Comparison of ENCODE assay signal across 14 cellular contexts in the genomic region with DNA sequence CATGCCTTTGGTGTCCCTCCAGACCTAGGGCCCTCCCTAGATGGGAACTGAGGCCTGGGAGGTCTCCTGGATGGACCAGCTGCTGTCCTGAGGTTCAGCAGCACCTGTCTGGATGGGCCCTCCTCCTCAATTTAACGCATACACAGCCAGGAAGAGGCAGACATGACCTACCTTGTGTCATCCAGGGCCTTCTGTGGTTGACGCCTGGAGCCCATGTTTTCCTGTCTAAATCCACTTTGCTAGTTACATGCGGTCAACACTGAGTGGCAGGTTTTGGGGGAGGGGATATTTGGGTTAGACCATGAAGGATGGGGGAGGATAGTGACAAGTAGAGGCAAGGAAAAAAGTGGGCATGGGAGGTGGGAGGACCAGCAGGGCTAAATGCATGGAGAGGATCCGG. TPM values are rescaled to one million over a fixed set of nuclear protein-coding genes. Genes with fewer than 3 reads are reported as not detected.
A peak's percentile ranks its signal among the peaks of the same experiment; 100 is the strongest.
DNase-seq lines count a peak whose midpoint lies in the region; ATAC-seq, FAIRE-seq and TF ChIP-seq lines count a peak whose summit lies in the region.
"Had no signal": no experiment of that assay in that cellular context is flagged by ENCODE, and none has a peak within 500 bp of the region (broad histone marks: within the 10 kb centered on the region; RNA-seq: fewer than 3 reads in every experiment).

No MANE protein-coding gene starts in this region.

- FAIRE-seq in astrocyte (lab: Jason Lieb, UNC): no peak

- H3K27me3 Mint-ChIP-seq in activated naive CD8-positive, alpha-beta T cell treated with anti-CD3 and anti-CD28 coated beads, Interleukin-2, amount 10 ng/mL, durations not matched to agents 7 days and 5 days: peaks cover 21% of the 10 kb centered on the region
- peaks cover 55% of the 10 kb centered on the region for H3K27me3 Mint-ChIP-seq in activated naive CD8-positive, alpha-beta T cell treated with anti-CD3 and anti-CD28 coated beads, Interleukin-2, amount 50 U/mL, for 24 hours
- H3K27me3 Mint-ChIP-seq in astrocyte (ENCODE audit: low read depth, unreplicated experiment) (peaks cover 3% of the 10 kb centered on the region), osteocyte (ENCODE audit: unreplicated experiment) (no peaks in the 10 kb centered on the region)

- no peaks in the 10 kb centered on the region for H3K9me3 Mint-ChIP-seq in activated naive CD8-positive, alpha-beta T cell treated with anti-CD3 and anti-CD28 coated beads, Interleukin-2, amount 10 ng/mL, durations not matched to agents 7 days and 5 days
- peaks cover 5% of the 10 kb centered on the region for H3K9me3 Mint-ChIP-seq in activated naive CD8-positive, alpha-beta T cell treated with anti-CD3 and anti-CD28 coated beads, Interleukin-2, amount 50 U/mL, for 24 hours
- H3K9me3 Mint-ChIP-seq in astrocyte (ENCODE audit: unreplicated experiment) (no peaks in the 10 kb centered on the region), osteocyte (ENCODE audit: unreplicated experiment) (no peaks in the 10 kb centered on the region)
- H3K9me3 Mint-ChIP-seq: CD4-positive, alpha-beta T cell; immature natural killer cell had no signal

- H3K9ac ChIP-seq in KMS-11: no peak overlapping the region
- H3K9ac ChIP-seq in astrocyte (ENCODE audit: low read length): no peak overlapping the region

- H3K36me3 Mint-ChIP-seq in activated naive CD8-positive, alpha-beta T cell treated with anti-CD3 and anti-CD28 coated beads, Interleukin-2, amount 10 ng/mL, durations not matched to agents 7 days and 5 days: peaks cover 8% of the 10 kb centered on the region
- H3K36me3 Mint-ChIP-seq in activated naive CD8-positive, alpha-beta T cell treated with anti-CD3 and anti-CD28 coated beads, Interleukin-2, amount 50 U/mL, for 24 hours (ENCODE audit: low read depth): peaks cover 12% of the 10 kb centered on the region
- H3K36me3 Mint-ChIP-seq in astrocyte (ENCODE audit: low read depth, unreplicated experiment) (peaks cover under 1% of the 10 kb centered on the region), osteocyte (ENCODE audit: unreplicated experiment) (peaks cover 12% of the 10 kb centered on the region)
- H3K36me3 Mint-ChIP-seq: immature natural killer cell had no signal

- H3K4me3 ChIP-seq in KMS-11 (IDR thresholded peaks at IDR 0.05; ENCODE audit: insufficient read depth, low read depth, low read length) (no peak overlapping the region), astrocyte (ENCODE audit: insufficient read depth, low read depth, low read length) (no peak overlapping the region), gastrocnemius medialis (no peak overlapping the region)
- H3K4me3 ChIP-seq: adrenal gland, dorsolateral prefrontal cortex, uterus had no signal

- TF ChIP-seq POLR2A in gastrocnemius medialis (IDR thresholded peaks at IDR 0.05): no peak

- peaks cover 26% of the 10 kb centered on the region for H3K4me1 Mint-ChIP-seq in activated naive CD8-positive, alpha-beta T cell treated with anti-CD3 and anti-CD28 coated beads, Interleukin-2, amount 10 ng/mL, durations not matched to agents 7 days and 5 days
- peaks cover 27% of the 10 kb centered on the region for H3K4me1 Mint-ChIP-seq in activated naive CD8-positive, alpha-beta T cell treated with anti-CD3 and anti-CD28 coated beads, Interleukin-2, amount 50 U/mL, for 24 hours
- H3K4me1 Mint-ChIP-seq in astrocyte (ENCODE audit: low read depth, unreplicated experiment) (peaks cover 7% of the 10 kb centered on the region), osteocyte (ENCODE audit: unreplicated experiment) (peaks cover 53% of the 10 kb centered on the region)

- H3K27me3 ChIP-seq in KMS-11 (ENCODE audit: insufficient read depth, low read depth): no peaks in the 10 kb centered on the region
- no peaks in the 10 kb centered on the region for H3K27me3 ChIP-seq in astrocyte (ENCODE audit: insufficient read depth, low read length)
- peaks cover 0 to 3% (median 0%) of the 10 kb centered on the region in 3 donors for H3K27me3 ChIP-seq in gastrocnemius medialis

- peak overlapping the region; percentile 21 for H3K4me3 Mint-ChIP-seq in activated naive CD8-positive, alpha-beta T cell treated with anti-CD3 and anti-CD28 coated beads, Interleukin-2, amount 10 ng/mL, durations not matched to agents 7 days and 5 days
- H3K4me3 Mint-ChIP-seq in activated naive CD8-positive, alpha-beta T cell treated with anti-CD3 and anti-CD28 coated beads, Interleukin-2, amount 50 U/mL, for 24 hours: no peak overlapping the region
- H3K4me3 Mint-ChIP-seq in astrocyte (ENCODE audit: unreplicated experiment): no peak overlapping the region
- H3K4me3 Mint-ChIP-seq in osteocyte (ENCODE audit: unreplicated experiment): no peak overlapping the region
- H3K4me3 Mint-ChIP-seq: CD4-positive, alpha-beta T cell had no signal

- in situ Hi-C loops in gastrocnemius medialis (cut with MboI; ENCODE audit: low sequenced_read_pairs in 4 of 4): loop anchor here in 2 of 4 donors (5.0 kb wide), 1 partner anchor 39 kb away; no protein-coding TSS in a partner anchor

- POLR2A ChIA-PET in activated naive CD8-positive, alpha-beta T cell treated with anti-CD3 and anti-CD28 coated beads, Interleukin-2, amount 10 ng/mL, durations not matched to agents 7 days and 5 days (lab: Charles Lee): interaction anchor here (0.7 to 4.9 kb wide), 6 partner anchors 9 to 372 kb away, joined by 3 to 29 read pairs (median 3); a partner anchor contains a TSS

- peak overlapping the region; percentile 52 for H3K27ac Mint-ChIP-seq in activated naive CD8-positive, alpha-beta T cell treated with anti-CD3 and anti-CD28 coated beads, Interleukin-2, amount 10 ng/mL, durations not matched to agents 7 days and 5 days
- H3K27ac Mint-ChIP-seq in activated naive CD8-positive, alpha-beta T cell treated with anti-CD3 and anti-CD28 coated beads, Interleukin-2, amount 50 U/mL, for 24 hours: no peak overlapping the region
- H3K27ac Mint-ChIP-seq in astrocyte (ENCODE audit: unreplicated experiment) (peak overlapping the region; percentile 84), osteocyte (ENCODE audit: unreplicated experiment) (peak overlapping the region; percentile 89)
- H3K27ac Mint-ChIP-seq: CD4-positive, alpha-beta T cell; immature natural killer cell had no signal

- no peaks in the 10 kb centered on the region for H3K36me3 ChIP-seq in KMS-11 (ENCODE audit: insufficient read depth)
- no peaks in the 10 kb centered on the region for H3K36me3 ChIP-seq in astrocyte (ENCODE audit: insufficient read depth, low read length)
- H3K36me3 ChIP-seq in gastrocnemius medialis: no peaks in the 10 kb centered on the region
- H3K36me3 ChIP-seq: adrenal gland, uterus had no signal

- H3K4me1 ChIP-seq in KMS-11 (ENCODE audit: low read depth, poor library complexity, severe bottlenecking): peaks cover 4% of the 10 kb centered on the region
- H3K4me1 ChIP-seq in astrocyte (ENCODE audit: insufficient read depth, low read length): peaks cover 31% of the 10 kb centered on the region
- peaks cover 8 to 28% of the 10 kb centered on the region in 2 donors for H3K4me1 ChIP-seq in gastrocnemius medialis

- intact Hi-C loops in gastrocnemius medialis (cut with DNase I; ENCODE audit: low total_unique reads): no loop called here

- H2AFZ ChIP-seq in KMS-11 (ENCODE audit: low read depth) (peak overlapping the region; percentile 53; the same call in 1 of the 2 replicates), astrocyte (ENCODE audit: low read depth, low read length) (no peak overlapping the region)

- DNase-seq in activated naive CD8-positive, alpha-beta T cell treated with anti-CD3 and anti-CD28 coated beads, Interleukin-2, amount 10 ng/mL, durations not matched to agents 7 days and 5 days: no peak
- no peak for DNase-seq in activated naive CD8-positive, alpha-beta T cell treated with anti-CD3 and anti-CD28 coated beads, Interleukin-2, amount 50 U/mL, for 24 hours
- DNase-seq in astrocyte (ENCODE audit: low read depth) (no peak), osteocyte (ENCODE audit: extremely low spot score, unreplicated experiment) (no peak), gastrocnemius medialis (no peak)

- H3K27ac ChIP-seq in KMS-11 (no peak overlapping the region), astrocyte (ENCODE audit: low read depth, low read length) (no peak overlapping the region), gastrocnemius medialis (no peak overlapping the region)
- H3K27ac ChIP-seq: adrenal gland, dorsolateral prefrontal cortex, HL-60, uterus had no signal

- H3K9me3 ChIP-seq in astrocyte (ENCODE audit: insufficient read depth, low read depth, low read length) (no peaks in the 10 kb centered on the region), gastrocnemius medialis (no peaks in the 10 kb centered on the region)
- H3K9me3 ChIP-seq: adrenal gland, uterus had no signal

- ATAC-seq in activated naive CD8-positive, alpha-beta T cell treated with anti-CD3 and anti-CD28 coated beads, Interleukin-2, amount 10 ng/mL, durations not matched to agents 7 days and 5 days (ENCODE audit: low read depth): no peak
- no peak for ATAC-seq in activated naive CD8-positive, alpha-beta T cell treated with anti-CD3 and anti-CD28 coated beads, Interleukin-2, amount 50 U/mL, for 24 hours
- no peak for ATAC-seq in HG03108 (IDR thresholded peaks at IDR 0.05; ENCODE audit: unreplicated experiment)
- no peak for ATAC-seq in gastrocnemius medialis
- no peak for ATAC-seq in HG03135 (IDR thresholded peaks at IDR 0.05; ENCODE audit: unreplicated experiment)

- H4K20me1 ChIP-seq in KMS-11 (ENCODE audit: insufficient read depth) (no peaks in the 10 kb centered on the region), astrocyte (ENCODE audit: insufficient read depth, low read length) (no peaks in the 10 kb centered on the region)

- no peak for TF ChIP-seq CTCF in KMS-11 (conservative IDR thresholded peaks at IDR 0.05; ENCODE audit: low read depth, low read length)
- no peak for TF ChIP-seq CTCF in astrocyte (IDR thresholded peaks at IDR 0.05; ENCODE audit: insufficient read depth, low read depth, low read length)
- no peak for TF ChIP-seq CTCF in osteocyte (IDR thresholded peaks at IDR 0.05)
- TF ChIP-seq CTCF in gastrocnemius medialis (IDR thresholded peaks at IDR 0.05 in 4 of 5, conservative IDR thresholded peaks at IDR 0.05 in 1 of 5): no peak

- no peaks in the 10 kb centered on the region for H3K79me2 ChIP-seq in KMS-11 (ENCODE audit: insufficient read depth, low read depth)
- H3K79me2 ChIP-seq in astrocyte (ENCODE audit: insufficient read depth, low read length): peaks cover 20% of the 10 kb centered on the region

- H3K4me2 ChIP-seq in KMS-11 (no peak overlapping the region), astrocyte (ENCODE audit: low read length) (no peak overlapping the region)

RNA-seq across cellular contexts. Expression of a gene that starts 3.1 kb away (rescaled TPM):
- total RNA-seq in activated naive CD8-positive, alpha-beta T cell treated with anti-CD3 and anti-CD28 coated beads, Interleukin-2, amount 10 ng/mL, durations not matched to agents 7 days and 5 days: 10 to 100 TPM; 10.9 to 14.7 TPM
- total RNA-seq in astrocyte (164 and 206 TPM in 2 replicates), osteocyte (334 and 341 TPM in 2 replicates), gastrocnemius medialis (10 to 100 TPM in 1 of 4 donors, 1 to 10 TPM in 2, under 1 TPM in 1; 0.39 to 12.7 (median 4.0) TPM)
- total RNA-seq: CD4-positive, alpha-beta T cell had no signal

Comparison
In these comparisons a context has a peak if more than half of its experiments do, and no peak if none do; other contexts are left out.
1. RNA of a gene that starts 3.1 kb away (total RNA-seq): 334 to 341 TPM in osteocyte and 164 to 206 TPM in astrocyte; 10.9 to 14.7 TPM in activated naive CD8-positive, alpha-beta T cell treated with anti-CD3 and anti-CD28 coated beads, Interleukin-2, amount 10 ng/mL, durations not matched to agents 7 days and 5 days and 0.39 to 12.7 TPM in gastrocnemius medialis; every median in the first group is over 10 times any median in the second.